Comparison of ENCODE assay signal across 9 cellular contexts in genomic region chr6:158207452-158207788, GRCh38. TPM values are rescaled to one million over a fixed set of nuclear protein-coding genes. Genes with fewer than 3 reads are reported as not detected.
A peak's percentile ranks its signal among the peaks of the same experiment; 100 is the strongest.
DNase-seq lines count a peak whose midpoint lies in the region; ATAC-seq, FAIRE-seq and TF ChIP-seq lines count a peak whose summit lies in the region.
"Had no signal": no experiment of that assay in that cellular context is flagged by ENCODE, and none has a peak within 500 bp of the region (broad histone marks: within the 10 kb centered on the region; RNA-seq: fewer than 3 reads in every experiment).

No MANE protein-coding gene starts in this region.

- H3K36me3 ChIP-seq in bronchial epithelial cell (ENCODE audit: control insufficient read depth, insufficient read depth, low read length), result no peaks in the 10 kb centered on the region

- peak; percentile 92 for ATAC-seq in GM21367 (IDR thresholded peaks at IDR 0.05; ENCODE audit: unreplicated experiment)
- peak; percentile 92 for ATAC-seq in HG03469 (IDR thresholded peaks at IDR 0.05; ENCODE audit: unreplicated experiment)
- no peak for ATAC-seq in left ventricle myocardium superior

- FAIRE-seq in bronchial epithelial cell (lab: Jason Lieb, UNC), result no peak

- DNase-seq in GM10248 (ENCODE audit: extremely low spot score) (peak; percentile 75), bronchial epithelial cell (ENCODE audit: low read depth) (peak; percentile 94), inferior parietal cortex (ENCODE audit: extremely low spot score) (no peak), NCI-H2107 (lab: John Stamatoyannopoulos, UW) (no peak), NCI-H2029 (lab: John Stamatoyannopoulos, UW) (no peak), left ventricle myocardium superior (no peak)

- no peaks in the 10 kb centered on the region for H3K27me3 ChIP-seq in bronchial epithelial cell (ENCODE audit: control insufficient read depth, insufficient read depth, low read length)

- CTCF ChIA-PET in GM10248 (lab: Yijun Ruan, JAX), result interaction anchor here (0.8 to 2.5 kb wide), 5 partner anchors 10 to 311 kb away, joined by 3 to 15 read pairs (median 6); no protein-coding TSS in a partner anchor

- H3K4me3 ChIP-seq in bronchial epithelial cell (ENCODE audit: low read depth, low read length), result no peak overlapping the region
- H3K4me3 ChIP-seq: lung had no signal

- intact Hi-C loops in left ventricle myocardium superior (cut with micrococcal nuclease), result no loop called here

- POLR2A ChIA-PET in GM10248 (lab: Yijun Ruan, JAX), result no interaction called here

- TF ChIP-seq CTCF in GM10248 (IDR thresholded peaks at IDR 0.05; ENCODE audit: control extremely low read depth, extremely low read depth, low read depth, missing control alignments) (no peak), bronchial epithelial cell (IDR thresholded peaks at IDR 0.05; ENCODE audit: insufficient read depth, low read length, severe bottlenecking) (no peak)

RNA-seq across cellular contexts. Expression of gene GTF2H5, which starts 39.3 kb away (rescaled TPM):
- total RNA-seq in bronchial epithelial cell (4.2 and 6.5 TPM in 2 replicates), left ventricle myocardium superior (29.8 TPM)

RNA-seq across cellular contexts. Expression of gene SERAC1, which starts 39.4 kb away (rescaled TPM):
- total RNA-seq in bronchial epithelial cell, result 12.1 and 15.1 TPM in 2 replicates
- total RNA-seq in left ventricle myocardium superior, result 5.6 TPM

Comparison
In these comparisons a context has a peak if more than half of its experiments do, and no peak if none do; other contexts are left out.
1. DNase-seq: peak in GM10248 (single experiment) and bronchial epithelial cell (single experiment); none in inferior parietal cortex (single experiment), NCI-H2107 (single experiment), NCI-H2029 (single experiment) and left ventricle myocardium superior (single experiment).